In the genomic region with DNA sequence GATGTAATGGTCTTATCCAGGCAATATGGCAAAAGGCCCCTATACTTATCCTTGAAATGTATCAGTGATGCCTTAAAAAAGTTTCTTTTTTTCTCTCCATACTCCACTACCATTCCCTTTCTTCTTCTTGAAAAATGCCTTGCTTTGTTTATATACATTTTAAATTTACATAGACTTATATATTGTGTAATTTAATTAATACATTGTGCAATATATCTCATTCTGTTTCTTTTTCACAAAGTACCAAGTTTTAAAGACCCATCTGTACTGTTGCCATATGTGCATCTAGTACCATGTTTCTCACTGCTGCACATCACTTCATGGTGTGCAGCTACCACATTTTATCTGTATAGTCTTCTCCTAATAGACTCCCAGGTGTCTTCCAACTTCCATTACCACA, we compare ENCODE assay signal across 12 cellular contexts. TPM values are rescaled to one million over a fixed set of nuclear protein-coding genes. Genes with fewer than 3 reads are reported as not detected.
"Had no signal": no experiment of that assay in that cellular context is flagged by ENCODE, and none has a peak within 500 bp of the region (broad histone marks: within the 10 kb centered on the region; RNA-seq: fewer than 3 reads in every experiment).

No MANE protein-coding gene starts in this region.

- H3K27ac ChIP-seq: GM23248, HL-60, KMS-11 had no signal

- H2AFZ ChIP-seq: GM23248 had no signal

- H3K4me2 ChIP-seq: KMS-11 had no signal

- H3K4me3 ChIP-seq: GM23248, HAP-1 had no signal

- H3K9me3 ChIP-seq: HAP-1 had no signal

- H3K4me1 ChIP-seq: HAP-1 had no signal

- H3K36me3 ChIP-seq: HAP-1 had no signal

- H3K9ac ChIP-seq: GM23248, KMS-11 had no signal

- ATAC-seq: HCT116, HepG2 had no signal

- FAIRE-seq: HepG2 had no signal

- DNase-seq: GM23248, GOT3, H7, HFFc6, KBM-7 had no signal

RNA-seq across cellular contexts. Expression of a gene that starts 7.5 kb away (rescaled TPM):
- total RNA-seq: GM23248, H4, H7, HepG2, HFFc6 had no signal
- polyA plus RNA-seq: GM23248, HepG2 had no signal

RNA-seq across cellular contexts. Expression of a gene that starts 11.7 kb away (rescaled TPM):
- total RNA-seq: GM23248, H4, H7, HepG2, HFFc6, HT1080 had no signal
- polyA plus RNA-seq: HepG2 had no signal
